In the genomic region with DNA sequence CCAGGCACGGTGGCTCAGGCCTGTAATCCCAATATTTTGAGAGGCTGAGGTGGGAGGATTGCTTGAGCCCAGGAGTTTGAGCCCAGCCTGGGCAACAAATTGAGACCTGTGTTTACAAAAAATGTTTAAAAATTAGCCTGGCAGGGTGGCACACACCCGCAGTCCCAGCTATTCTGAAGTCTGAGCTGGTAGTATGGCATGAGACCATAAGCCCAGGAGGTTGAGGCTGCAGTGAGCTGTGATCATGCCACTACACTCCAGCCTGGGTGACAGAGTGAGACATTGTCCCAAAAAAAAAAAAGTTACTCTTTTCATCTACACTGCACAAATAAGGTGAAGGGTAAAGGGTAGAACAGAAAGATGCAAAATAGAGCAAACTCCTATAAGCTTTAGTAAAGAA, we compare ENCODE assay signal across 25 cellular contexts.
"Had no signal": no experiment of that assay in that cellular context is flagged by ENCODE, and none has a peak within 500 bp of the region (broad histone marks: within the 10 kb centered on the region; RNA-seq: fewer than 3 reads in every experiment).

No MANE protein-coding gene starts in this region.

- H3K4me1 ChIP-seq: testis, upper lobe of left lung had no signal

- ATAC-seq: activated CD4-positive, alpha-beta T cell treated with anti-CD3 and anti-CD28 coated beads for 36 hours; activated naive CD8-positive, alpha-beta T cell treated with anti-CD3 and anti-CD28 coated beads, Interleukin-2, amount 50 U/mL, for 24 hours; body of pancreas; foreskin keratinocyte; natural killer cell; stimulated activated effector memory CD8-positive, alpha-beta T cell treated with anti-CD3 and anti-CD28 coated beads, Interleukin-12 subunit alpha, Interleukin-12 subunit beta, amount 100 ng/mL, for 72 hours; stimulated activated naive CD8-positive, alpha-beta T cell treated with anti-CD3 and anti-CD28 coated beads, Interleukin-15, amount 100 ng/mL, for 72 hours; T-helper 17 cell had no signal

- H3K4me3 ChIP-seq: body of pancreas, SK-N-MC, testis, upper lobe of left lung had no signal

- DNase-seq: activated B cell treated with CpG ODN at 0.5 μM for 24 hours; activated CD4-positive, alpha-beta T cell treated with anti-CD3 and anti-CD28 coated beads for 36 hours; activated CD4-positive, alpha-beta T cell treated with anti-CD3 and anti-CD28 coated beads, Interleukin-2, amount 50 U/mL, for 4 hours; activated CD8-positive, alpha-beta memory T cell treated with anti-CD3 and anti-CD28 coated beads, Interleukin-2, amount 50 U/mL, for 48 hours; activated naive CD4-positive, alpha-beta T cell treated with Interleukin-2 at 50 U/mL for 16 hours; activated naive CD8-positive, alpha-beta T cell treated with anti-CD3 and anti-CD28 coated beads, Interleukin-2, amount 50 U/mL, for 24 hours; activated T-cell treated with anti-CD3 and anti-CD28 coated beads, Interleukin-2, amount 50 U/mL, for 48 hours; anterior cingulate cortex; body of pancreas; effector CD8-positive, alpha-beta T cell; erythroblast; foreskin keratinocyte; natural killer cell; small intestine; stimulated activated CD4-positive, alpha-beta T cell treated with anti-CD3 and anti-CD28 coated beads, Interleukin-2, amount 100 ng/mL, for 24 hours; stimulated activated naive CD8-positive, alpha-beta T cell treated with anti-CD3 and anti-CD28 coated beads, Interleukin-15, amount 100 ng/mL, for 72 hours; SW 1271; T-helper 17 cell; testis; upper lobe of left lung had no signal

- H3K27me3 Mint-ChIP-seq: activated B cell treated with CpG ODN at 0.5 μM for 24 hours; activated CD4-positive, alpha-beta T cell treated with anti-CD3 and anti-CD28 coated beads for 36 hours; activated naive CD8-positive, alpha-beta T cell treated with anti-CD3 and anti-CD28 coated beads, Interleukin-2, amount 50 U/mL, for 24 hours; dendritic cell treated with granulocyte-macrophage colony-stimulating factor and Interleukin-4, amounts not matched to agents 40 ng/mL and 50 ng/mL, for 4 days; progenitor cell of endocrine pancreas; stimulated activated naive CD8-positive, alpha-beta T cell treated with anti-CD3 and anti-CD28 coated beads, Interleukin-15, amount 100 ng/mL, for 72 hours; T-helper 17 cell had no signal

- H3K27me3 ChIP-seq: body of pancreas, foreskin keratinocyte, testis, upper lobe of left lung had no signal

- H3K27ac ChIP-seq: body of pancreas, foreskin keratinocyte, SK-N-MC, testis, upper lobe of left lung had no signal

- H3K4me3 Mint-ChIP-seq: activated B cell treated with CpG ODN at 0.5 μM for 24 hours; activated CD4-positive, alpha-beta T cell treated with anti-CD3 and anti-CD28 coated beads for 36 hours; activated naive CD8-positive, alpha-beta T cell treated with anti-CD3 and anti-CD28 coated beads, Interleukin-2, amount 50 U/mL, for 24 hours; dendritic cell treated with granulocyte-macrophage colony-stimulating factor and Interleukin-4, amounts not matched to agents 40 ng/mL and 50 ng/mL, for 4 days; mesothelial cell of epicardium; natural killer cell; stimulated activated effector memory CD8-positive, alpha-beta T cell treated with anti-CD3 and anti-CD28 coated beads, Interleukin-12 subunit alpha, Interleukin-12 subunit beta, amount 100 ng/mL, for 72 hours; stimulated activated naive CD8-positive, alpha-beta T cell treated with anti-CD3 and anti-CD28 coated beads, Interleukin-15, amount 100 ng/mL, for 72 hours; T-helper 17 cell had no signal

- H3K9me3 ChIP-seq: body of pancreas, testis, upper lobe of left lung had no signal

- H3K27ac Mint-ChIP-seq: activated B cell treated with CpG ODN at 0.5 μM for 24 hours; activated CD4-positive, alpha-beta T cell treated with anti-CD3 and anti-CD28 coated beads for 36 hours; activated naive CD8-positive, alpha-beta T cell treated with anti-CD3 and anti-CD28 coated beads, Interleukin-2, amount 50 U/mL, for 24 hours; dendritic cell treated with granulocyte-macrophage colony-stimulating factor and Interleukin-4, amounts not matched to agents 40 ng/mL and 50 ng/mL, for 4 days; mesothelial cell of epicardium; natural killer cell; progenitor cell of endocrine pancreas; stimulated activated effector memory CD8-positive, alpha-beta T cell treated with anti-CD3 and anti-CD28 coated beads, Interleukin-12 subunit alpha, Interleukin-12 subunit beta, amount 100 ng/mL, for 72 hours; stimulated activated naive CD8-positive, alpha-beta T cell treated with anti-CD3 and anti-CD28 coated beads, Interleukin-15, amount 100 ng/mL, for 72 hours; T-helper 17 cell had no signal

- H3K4me1 Mint-ChIP-seq: activated CD4-positive, alpha-beta T cell treated with anti-CD3 and anti-CD28 coated beads for 36 hours; activated naive CD8-positive, alpha-beta T cell treated with anti-CD3 and anti-CD28 coated beads, Interleukin-2, amount 50 U/mL, for 24 hours; natural killer cell; stimulated activated effector memory CD8-positive, alpha-beta T cell treated with anti-CD3 and anti-CD28 coated beads, Interleukin-12 subunit alpha, Interleukin-12 subunit beta, amount 100 ng/mL, for 72 hours; stimulated activated naive CD8-positive, alpha-beta T cell treated with anti-CD3 and anti-CD28 coated beads, Interleukin-15, amount 100 ng/mL, for 72 hours; T-helper 17 cell had no signal

- H3K9me3 Mint-ChIP-seq: activated B cell treated with CpG ODN at 0.5 μM for 24 hours; activated naive CD8-positive, alpha-beta T cell treated with anti-CD3 and anti-CD28 coated beads, Interleukin-2, amount 50 U/mL, for 24 hours; dendritic cell treated with granulocyte-macrophage colony-stimulating factor and Interleukin-4, amounts not matched to agents 40 ng/mL and 50 ng/mL, for 4 days; mesothelial cell of epicardium; natural killer cell; stimulated activated effector memory CD8-positive, alpha-beta T cell treated with anti-CD3 and anti-CD28 coated beads, Interleukin-12 subunit alpha, Interleukin-12 subunit beta, amount 100 ng/mL, for 72 hours; stimulated activated naive CD8-positive, alpha-beta T cell treated with anti-CD3 and anti-CD28 coated beads, Interleukin-15, amount 100 ng/mL, for 72 hours had no signal
